Comparison of ENCODE assay signal across 6 cellular contexts in genomic region chr19:38386968-38387549, GRCh38. TPM values are rescaled to one million over a fixed set of nuclear protein-coding genes. Genes with fewer than 3 reads are reported as not detected.
DNase-seq lines count a peak whose midpoint lies in the region; ATAC-seq and TF ChIP-seq lines count a peak whose summit lies in the region.

No MANE protein-coding gene starts in this region.

- H2AFZ ChIP-seq in Loucy (ENCODE audit: low read length), result no peak overlapping the region

- no peaks in the 10 kb centered on the region for H3K9me3 ChIP-seq in Loucy (ENCODE audit: insufficient read depth, low read depth, low read length)

- intact Hi-C loops in dendritic cell treated with granulocyte-macrophage colony-stimulating factor and Interleukin-4, amounts not matched to agents 40 ng/mL and 50 ng/mL, for 4 days (cut with micrococcal nuclease), result no loop called here

- peaks cover 44% of the 10 kb centered on the region for H3K36me3 Mint-ChIP-seq in dendritic cell treated with granulocyte-macrophage colony-stimulating factor and Interleukin-4, amounts not matched to agents 40 ng/mL and 50 ng/mL, for 4 days (ENCODE audit: low read depth)

- H3K9me3 Mint-ChIP-seq in dendritic cell treated with granulocyte-macrophage colony-stimulating factor and Interleukin-4, amounts not matched to agents 40 ng/mL and 50 ng/mL, for 4 days, result no peaks in the 10 kb centered on the region

- peaks cover 61% of the 10 kb centered on the region for H3K27me3 Mint-ChIP-seq in dendritic cell treated with granulocyte-macrophage colony-stimulating factor and Interleukin-4, amounts not matched to agents 40 ng/mL and 50 ng/mL, for 4 days

- ATAC-seq in GM19463 (IDR thresholded peaks at IDR 0.05; ENCODE audit: unreplicated experiment), result no peak

- H3K27ac Mint-ChIP-seq in dendritic cell treated with granulocyte-macrophage colony-stimulating factor and Interleukin-4, amounts not matched to agents 40 ng/mL and 50 ng/mL, for 4 days, result peak overlapping the region; percentile 84

- no peaks in the 10 kb centered on the region for H4K20me1 ChIP-seq in Loucy (ENCODE audit: insufficient read depth, low read length, poor library complexity, severe bottlenecking)

- H3K4me1 ChIP-seq in Loucy (ENCODE audit: insufficient read depth, low read length, poor library complexity, severe bottlenecking), result peaks cover 5% of the 10 kb centered on the region

- H3K4me3 ChIP-seq in Loucy (ENCODE audit: low read length, poor library complexity, severe bottlenecking), result no peak overlapping the region
- peak overlapping the region; percentile 99 for H3K4me3 ChIP-seq in retinal pigment epithelial cell (ENCODE audit: low read length)

- H3K79me2 ChIP-seq in Loucy (ENCODE audit: insufficient read depth, low read length), result no peaks in the 10 kb centered on the region

- no peak for DNase-seq in retinal pigment epithelial cell (ENCODE audit: low read depth)
- no peak for DNase-seq in H4 (ENCODE audit: low spot score)
- DNase-seq in T-helper 9 cell, result no peak

- H3K9ac ChIP-seq in Loucy (ENCODE audit: low read depth, low read length, poor library complexity, severe bottlenecking), result no peak overlapping the region

- peaks cover 34% of the 10 kb centered on the region for H3K4me1 Mint-ChIP-seq in dendritic cell treated with granulocyte-macrophage colony-stimulating factor and Interleukin-4, amounts not matched to agents 40 ng/mL and 50 ng/mL, for 4 days (ENCODE audit: low read depth)

- H3K36me3 ChIP-seq in Loucy (ENCODE audit: insufficient read depth, low read length), result peaks cover 18% of the 10 kb centered on the region; the same call in 1 of the 2 replicates

- no peaks in the 10 kb centered on the region for H3F3A ChIP-seq in Loucy (ENCODE audit: low read depth)

- no peaks in the 10 kb centered on the region for H3K9me2 ChIP-seq in Loucy (replicated peaks; ENCODE audit: low read depth, low read length)

- TF ChIP-seq CTCF in Loucy (conservative IDR thresholded peaks at IDR 0.05; ENCODE audit: low read length), result no peak
- TF ChIP-seq CTCF in retinal pigment epithelial cell (conservative IDR thresholded peaks at IDR 0.05; ENCODE audit: low read depth, low read length), result no peak

- peak overlapping the region; percentile 81 for H3K4me3 Mint-ChIP-seq in dendritic cell treated with granulocyte-macrophage colony-stimulating factor and Interleukin-4, amounts not matched to agents 40 ng/mL and 50 ng/mL, for 4 days

- H3K4me2 ChIP-seq in Loucy (ENCODE audit: low read depth, low read length, poor library complexity, severe bottlenecking), result peak overlapping the region; percentile 93

- no peaks in the 10 kb centered on the region for H3K27me3 ChIP-seq in Loucy (ENCODE audit: insufficient read depth, low read length, poor library complexity, severe bottlenecking)

RNA-seq across cellular contexts. Expression of gene GGN, which starts 0.8 kb away (rescaled TPM):
- total RNA-seq in H4 (2014; rRNA removed; shearing (Covaris generic)), result 0.08 and 0.14 TPM in 2 replicates

RNA-seq across cellular contexts. Expression of gene SPRED3, which starts 1.4 kb away (rescaled TPM):
- total RNA-seq in H4 (2014; rRNA removed; shearing (Covaris generic)), result 0.10 and 1.4 TPM in 2 replicates

RNA-seq across cellular contexts. Expression of gene PSMD8, which starts 12.7 kb away (rescaled TPM):
- 743 and 838 TPM in 2 replicates for total RNA-seq in H4 (2014; rRNA removed; shearing (Covaris generic))

RNA-seq across cellular contexts. Expression of gene FAM98C, which starts 15.8 kb away (rescaled TPM):
- 15.6 and 19.7 TPM in 2 replicates for total RNA-seq in H4 (2014; rRNA removed; shearing (Covaris generic))

RNA-seq across cellular contexts. Expression of gene RASGRP4, which starts 39.0 kb away (rescaled TPM):
- total RNA-seq in H4 (2014; rRNA removed; shearing (Covaris generic)), result 0.62 TPM in 1 of 2 replicates, not detected in the other
